13 cellular contexts compared by ENCODE assay signal in the genomic region with DNA sequence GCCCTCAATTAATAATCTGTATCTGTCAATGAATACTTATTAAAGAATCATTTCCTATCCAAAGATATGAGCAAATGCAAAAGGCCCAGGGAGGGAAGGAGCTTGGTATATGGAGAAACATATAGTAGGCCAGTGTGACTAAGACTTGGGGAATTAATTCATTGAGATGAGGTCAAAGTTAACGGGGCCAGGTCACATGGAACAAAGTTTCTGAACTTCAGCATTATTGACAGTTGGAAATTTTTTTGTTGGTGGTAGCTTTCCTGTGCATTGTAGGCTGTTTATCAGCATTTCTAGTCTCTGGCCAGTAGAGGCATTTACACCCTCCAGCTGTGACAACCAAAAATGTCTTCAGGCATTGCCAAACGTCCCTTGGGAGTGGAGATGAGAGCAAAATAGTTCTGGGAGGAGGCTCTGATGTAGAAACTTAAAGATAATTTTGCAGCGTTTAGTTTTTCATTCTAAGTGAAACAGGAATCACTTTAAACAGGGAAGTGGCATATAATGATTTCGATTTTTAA.
DNase-seq lines count a peak whose midpoint lies in the region; ATAC-seq and TF ChIP-seq lines count a peak whose summit lies in the region.
"Had no signal": no experiment of that assay in that cellular context is flagged by ENCODE, and none has a peak within 500 bp of the region (broad histone marks: within the 10 kb centered on the region; RNA-seq: fewer than 3 reads in every experiment).

No MANE protein-coding gene starts in this region.

- ATAC-seq in GM18505 (IDR thresholded peaks at IDR 0.05; ENCODE audit: unreplicated experiment), result peak; percentile 57
- peak; percentile 59 for ATAC-seq in HG02885 (IDR thresholded peaks at IDR 0.05; ENCODE audit: poor library complexity, unreplicated experiment)
- ATAC-seq in GM19455 (IDR thresholded peaks at IDR 0.05; ENCODE audit: unreplicated experiment), result no peak
- no peak for ATAC-seq in GM19467 (IDR thresholded peaks at IDR 0.05; ENCODE audit: unreplicated experiment)
- ATAC-seq: activated naive CD8-positive, alpha-beta T cell treated with anti-CD3 and anti-CD28 coated beads, Interleukin-2, amount 50 U/mL, for 24 hours had no signal

- no peak overlapping the region for H3K9ac ChIP-seq in SK-N-MC (ENCODE audit: insufficient read length)

- H3K9me3 ChIP-seq in SK-N-MC (ENCODE audit: low read depth, low read length), result no peaks in the 10 kb centered on the region

- no peak overlapping the region; the same call in 1 of the 2 replicates for H3K4me3 ChIP-seq in SK-N-MC

- no peaks in the 10 kb centered on the region for H3K36me3 ChIP-seq in SK-N-MC (ENCODE audit: insufficient read depth, low read length)

- DNase-seq in SK-N-MC (ENCODE audit: low read depth, low spot score) (peak; percentile 10), myocyte (ENCODE audit: low read depth) (peak; percentile 56), HuH-7.5 (ENCODE audit: low spot score) (no peak), kidney glomerular epithelial cell (lab: John Stamatoyannopoulos, UW) (no peak)
- DNase-seq: activated naive CD8-positive, alpha-beta T cell treated with anti-CD3 and anti-CD28 coated beads, Interleukin-2, amount 50 U/mL, for 24 hours; CD8-positive, alpha-beta memory T cell; effector memory CD4-positive, alpha-beta T cell; NCI-H1105; NCI-H774 had no signal

- no peak overlapping the region for H3K27ac ChIP-seq in SK-N-MC

- no peak for TF ChIP-seq POLR2A in GM18505 (IDR thresholded peaks at IDR 0.05; ENCODE audit: borderline replicate concordance, extremely low read depth, insufficient read depth, insufficient read length)

Comparison
In these comparisons a context has a peak if more than half of its experiments do, and no peak if none do; other contexts are left out.
1. ATAC-seq: peak in GM18505 (single experiment) and HG02885 (single experiment); none in GM19455 (single experiment) and GM19467 (single experiment).
2. DNase-seq: peak in SK-N-MC (single experiment) and myocyte (single experiment); none in HuH-7.5 (single experiment) and kidney glomerular epithelial cell (single experiment).